ENCODE assay signal across 8 cellular contexts in genomic region chr3:124761250-124761796, GRCh38. TPM values are rescaled to one million over a fixed set of nuclear protein-coding genes. Genes with fewer than 3 reads are reported as not detected.
DNase-seq lines count a peak whose midpoint lies in the region; ATAC-seq and TF ChIP-seq lines count a peak whose summit lies in the region.

No MANE protein-coding gene starts in this region.

- H3K27ac ChIP-seq in lower lobe of right lung = no peak overlapping the region

- ATAC-seq in HG03025 (IDR thresholded peaks at IDR 0.05; ENCODE audit: low FRiP score, unreplicated experiment) (peak; percentile 68), lower lobe of right lung (peak; percentile 91 to 94), GM18870 (IDR thresholded peaks at IDR 0.05; ENCODE audit: unreplicated experiment) (no peak)

- no peaks in the 10 kb centered on the region for H3K9me3 ChIP-seq in lower lobe of right lung

- intact Hi-C loops in Calu3 (cut with micrococcal nuclease; ENCODE audit: unreplicated experiment) (loop anchor here (1.0 to 2.0 kb wide), 2 partner anchors 140 to 225 kb away; no protein-coding TSS in a partner anchor), lower lobe of right lung (cut with DNase I) (loop anchor here (5.0 kb wide), 1 partner anchor 141 kb away; no protein-coding TSS in a partner anchor)

- H3K4me3 Mint-ChIP-seq in Calu3 (ENCODE audit: low read depth, unreplicated experiment) = no peak overlapping the region

- H3K36me3 Mint-ChIP-seq in Calu3 (ENCODE audit: insufficient read depth, unreplicated experiment) = peaks cover 41% of the 10 kb centered on the region

- DNase-seq in Calu3 (peak; percentile 84), NCI-H69 (lab: John Stamatoyannopoulos, UW) (peak; percentile 66), dermis microvascular lymphatic vessel endothelial cell (ENCODE audit: low read depth in 2 of 2) (peak; percentile 56 to 74), lower lobe of right lung (peak; percentile 89)
- peak; percentile 72 to 80 for DNase-seq in activated CD4-positive, alpha-beta T cell treated with anti-CD3 and anti-CD28 coated beads, Interleukin-2, amount 50 U/mL, for 4 hours
- DNase-seq in stimulated activated CD4-positive, alpha-beta T cell treated with anti-CD3 and anti-CD28 coated beads, TNF-alpha, amount 100 ng/mL, for 24 hours (ENCODE audit: low read depth in 3 of 3) = peak; percentile 59 to 75 (median 65)

- H3K4me1 ChIP-seq in lower lobe of right lung = peaks cover 15% of the 10 kb centered on the region

- H3K27ac Mint-ChIP-seq in Calu3 (ENCODE audit: unreplicated experiment) = no peak overlapping the region

- no peak overlapping the region for H3K4me3 ChIP-seq in lower lobe of right lung

- no peaks in the 10 kb centered on the region for H3K9me3 Mint-ChIP-seq in Calu3 (ENCODE audit: low read depth, unreplicated experiment)

- H3K4me1 Mint-ChIP-seq in Calu3 (ENCODE audit: low read depth, unreplicated experiment) = peaks cover 10% of the 10 kb centered on the region

- CTCF ChIA-PET in Calu3 (lab: Charles Lee) = interaction anchor here (0.5 to 3.3 kb wide), 12 partner anchors 14 to 449 kb away, joined by 3 to 43 read pairs (median 4); no protein-coding TSS in a partner anchor

- H3K27me3 Mint-ChIP-seq in Calu3 (ENCODE audit: unreplicated experiment) = no peaks in the 10 kb centered on the region

- no peaks in the 10 kb centered on the region for H3K27me3 ChIP-seq in lower lobe of right lung (ENCODE audit: low read depth)

- TF ChIP-seq CTCF in Calu3 (IDR thresholded peaks at IDR 0.05; ENCODE audit: unreplicated experiment) = peak; percentile 96
- TF ChIP-seq CTCF in lower lobe of right lung (IDR thresholded peaks at IDR 0.05) = peak; percentile 91

- H3K36me3 ChIP-seq in lower lobe of right lung = peaks cover 34% of the 10 kb centered on the region

- BruUV-seq in Calu3 (replicated peaks; lab: Mats Ljungman, UMichigan) = no TSS peak

RNA-seq across cellular contexts. Expression of gene UMPS, which starts 31.1 kb away (rescaled TPM):
- 62.1 and 73.0 TPM in 2 replicates for total RNA-seq in Calu3 (2022)
- total RNA-seq in dermis microvascular lymphatic vessel endothelial cell = 22.0 and 25.7 TPM in 2 replicates
- total RNA-seq in lower lobe of right lung = 27.8 TPM
